In genomic region chr11:12846766-12847615, GRCh38 we compare ENCODE assay signal across 14 cellular contexts.
A peak's percentile ranks its signal among the peaks of the same experiment; 100 is the strongest.
DNase-seq lines count a peak whose midpoint lies in the region; ATAC-seq, FAIRE-seq and TF ChIP-seq lines count a peak whose summit lies in the region.
"Had no signal": no experiment of that assay in that cellular context is flagged by ENCODE, and none has a peak within 500 bp of the region (broad histone marks: within the 10 kb centered on the region; RNA-seq: fewer than 3 reads in every experiment).

No MANE protein-coding gene starts in this region.

- no peak for TF ChIP-seq CTCF in endodermal cell (conservative IDR thresholded peaks at IDR 0.05)
- no peak for TF ChIP-seq CTCF in pancreas (IDR thresholded peaks at IDR 0.05)

- H3K27ac ChIP-seq in endodermal cell (ENCODE audit: low read depth, low read length) (peak overlapping the region; percentile 90), pancreas (peak overlapping the region; percentile 5 to 74 (median 52))
- H3K27ac ChIP-seq: HL-60, spleen had no signal

- H3K36me3 ChIP-seq in endodermal cell (ENCODE audit: control insufficient read depth, insufficient read depth, low read length) (no peaks in the 10 kb centered on the region), pancreas (no peaks in the 10 kb centered on the region)
- H3K36me3 ChIP-seq: spleen had no signal

- intact Hi-C loops in pancreas (cut with DNase I), result no loop called here

- H3K27me3 ChIP-seq in endodermal cell (ENCODE audit: control insufficient read depth, insufficient read depth, low read length, poor library complexity, severe bottlenecking), result no peaks in the 10 kb centered on the region
- H3K27me3 ChIP-seq in pancreas, result no peaks in the 10 kb centered on the region
- H3K27me3 ChIP-seq: spleen had no signal

- peak overlapping the region; percentile 21 for H3K27ac Mint-ChIP-seq in endodermal cell
- H3K27ac Mint-ChIP-seq: activated naive CD4-positive, alpha-beta T cell treated with anti-CD3 and anti-CD28 coated beads, Interleukin-2, amount 10 ng/mL, durations not matched to agents 7 days and 5 days had no signal

- FAIRE-seq in pancreas (lab: Jason Lieb, UNC), result no peak

- H3K4me1 Mint-ChIP-seq in endodermal cell, result peaks cover 32% of the 10 kb centered on the region

- H3K9ac ChIP-seq in endodermal cell (ENCODE audit: extremely low read depth, low read length, poor library complexity, severe bottlenecking), result no peak overlapping the region

- 88 to 93% methylated on average over 1 to 3 of the region's 3 CpGs for WGBS in endodermal cell (ENCODE audit: insufficient coverage in 1 of 2, insufficient read length in 1 of 2), 2 experiments
- WGBS in pancreas, 2 donors, result 77 to 80% methylated on average over 3 of the region's 3 CpGs

- no peak for ATAC-seq in pancreas

- no peaks in the 10 kb centered on the region for H3K9me3 Mint-ChIP-seq in endodermal cell
- H3K9me3 Mint-ChIP-seq: activated naive CD4-positive, alpha-beta T cell treated with anti-CD3 and anti-CD28 coated beads, Interleukin-2, amount 10 ng/mL, durations not matched to agents 7 days and 5 days had no signal

- H3K9me3 ChIP-seq in endodermal cell (ENCODE audit: control insufficient read depth, low read length), result no peaks in the 10 kb centered on the region
- H3K9me3 ChIP-seq in pancreas, result no peaks in the 10 kb centered on the region
- H3K9me3 ChIP-seq: spleen had no signal

- H3K4me3 ChIP-seq in endodermal cell (ENCODE audit: low read length) (no peak overlapping the region), pancreas (no peak overlapping the region)
- H3K4me3 ChIP-seq: spleen had no signal

- H3K36me3 Mint-ChIP-seq in endodermal cell (ENCODE audit: low read depth), result peaks cover under 1% of the 10 kb centered on the region
- H3K36me3 Mint-ChIP-seq: activated naive CD4-positive, alpha-beta T cell treated with anti-CD3 and anti-CD28 coated beads, Interleukin-2, amount 10 ng/mL, durations not matched to agents 7 days and 5 days had no signal

- H3K4me1 ChIP-seq in endodermal cell (ENCODE audit: control insufficient read depth, insufficient read depth, low read length) (peaks cover 22% of the 10 kb centered on the region), pancreas (peaks cover 3 to 43% (median 43%) of the 10 kb centered on the region in 3 donors)

- peak; percentile 56 for DNase-seq in DMS53 (lab: John Stamatoyannopoulos, UW)
- no peak for DNase-seq in DMS53 treated with DMSO at 0.1 percent for 48 hours (lab: John Stamatoyannopoulos, UW; ENCODE audit: unreplicated experiment)
- peak; percentile 48 for DNase-seq in NCI-H2029 (lab: John Stamatoyannopoulos, UW)
- no peak for DNase-seq in endodermal cell
- no peak for DNase-seq in pancreas
- DNase-seq in anterior cingulate cortex (lab: John Stamatoyannopoulos, UW), result no peak
- DNase-seq in kidney glomerular epithelial cell (lab: John Stamatoyannopoulos, UW), result no peak
- DNase-seq in stimulated activated CD4-positive, alpha-beta T cell treated with anti-CD3 and anti-CD28 coated beads, Interleukin-15, amount 100 ng/mL, for 24 hours, result no peak
- DNase-seq: 8988T; activated naive CD4-positive, alpha-beta T cell treated with anti-CD3 and anti-CD28 coated beads, Interleukin-2, amount 10 ng/mL, durations not matched to agents 7 days and 5 days; mammary epithelial cell; NCI-H1436 treated with DMSO at 0.1 percent for 48 hours; spleen had no signal

- H3K4me3 Mint-ChIP-seq in endodermal cell, result no peak overlapping the region
- H3K4me3 Mint-ChIP-seq: activated naive CD4-positive, alpha-beta T cell treated with anti-CD3 and anti-CD28 coated beads, Interleukin-2, amount 10 ng/mL, durations not matched to agents 7 days and 5 days had no signal

- no peaks in the 10 kb centered on the region for H3K27me3 Mint-ChIP-seq in endodermal cell (ENCODE audit: insufficient read depth)

Comparison
In these comparisons a context has a peak if more than half of its experiments do, and no peak if none do; other contexts are left out.
1. DNase-seq: peak in DMS53 (single experiment) and NCI-H2029 (single experiment); none in DMS53 treated with DMSO at 0.1 percent for 48 hours (single experiment), endodermal cell (single experiment), pancreas (0 of 6), anterior cingulate cortex (0 of 58), kidney glomerular epithelial cell (single experiment) and stimulated activated CD4-positive, alpha-beta T cell treated with anti-CD3 and anti-CD28 coated beads, Interleukin-15, amount 100 ng/mL, for 24 hours (single experiment).